8 cellular contexts compared by ENCODE assay signal in genomic region chr7:20330797-20331230, GRCh38. TPM values are rescaled to one million over a fixed set of nuclear protein-coding genes. Genes with fewer than 3 reads are reported as not detected.
DNase-seq lines count a peak whose midpoint lies in the region; ATAC-seq, FAIRE-seq and TF ChIP-seq lines count a peak whose summit lies in the region.

Gene ITGB8 (plus strand): TSS chr7:20330900. CDS start chr7:20331807, 907 bp downstream.

- H3K79me2 ChIP-seq in fibroblast of lung (ENCODE audit: control insufficient read depth, insufficient read depth, low read length): no peaks in the 10 kb centered on the region
- H3K79me2 ChIP-seq in neural cell (replicated peaks; ENCODE audit: insufficient read depth, low read length): peaks cover 42% of the 10 kb centered on the region

- peaks cover 5% of the 10 kb centered on the region for H3K4me1 ChIP-seq in fibroblast of lung (ENCODE audit: control insufficient read depth, extremely low read depth, insufficient read depth, low read length)

- no peaks in the 10 kb centered on the region for H3K36me3 Mint-ChIP-seq in T-helper 2 cell treated with Interferon-gamma antibody and Interleukin-4, amounts not matched to agents 5 μg/mL and 100 μg/mL, for 36 hours (ENCODE audit: low read depth)

- H3K36me3 ChIP-seq in fibroblast of lung (ENCODE audit: control insufficient read depth, insufficient read depth, low read length): no peaks in the 10 kb centered on the region
- no peaks in the 10 kb centered on the region for H3K36me3 ChIP-seq in neural cell (ENCODE audit: insufficient read depth, low read length)

- peaks cover 14% of the 10 kb centered on the region for H3K4me1 Mint-ChIP-seq in T-helper 2 cell treated with Interferon-gamma antibody and Interleukin-4, amounts not matched to agents 5 μg/mL and 100 μg/mL, for 36 hours (ENCODE audit: low read depth)

- peak within 1 kb of the TSS; percentile 86 for H3K4me3 Mint-ChIP-seq in T-helper 2 cell treated with Interferon-gamma antibody and Interleukin-4, amounts not matched to agents 5 μg/mL and 100 μg/mL, for 36 hours

- H3K27ac Mint-ChIP-seq in T-helper 2 cell treated with Interferon-gamma antibody and Interleukin-4, amounts not matched to agents 5 μg/mL and 100 μg/mL, for 36 hours: peak within 1 kb of the TSS; percentile 0

- H3K9me3 ChIP-seq in fibroblast of lung (ENCODE audit: control insufficient read depth, insufficient read depth, low read depth, low read length) (no peaks in the 10 kb centered on the region), neural cell (ENCODE audit: low read length) (no peaks in the 10 kb centered on the region)

- H3K27me3 ChIP-seq in fibroblast of lung (ENCODE audit: control insufficient read depth, insufficient read depth, low read length): no peaks in the 10 kb centered on the region
- H3K27me3 ChIP-seq in neural cell (ENCODE audit: insufficient read depth, low read depth, low read length): peaks cover 4% of the 10 kb centered on the region

- no peaks in the 10 kb centered on the region for H3K9me3 Mint-ChIP-seq in T-helper 2 cell treated with Interferon-gamma antibody and Interleukin-4, amounts not matched to agents 5 μg/mL and 100 μg/mL, for 36 hours

- peaks cover 71% of the 10 kb centered on the region for H3K27me3 Mint-ChIP-seq in T-helper 2 cell treated with Interferon-gamma antibody and Interleukin-4, amounts not matched to agents 5 μg/mL and 100 μg/mL, for 36 hours (ENCODE audit: low read depth)

- H3K4me2 ChIP-seq in fibroblast of lung (ENCODE audit: extremely low read depth, insufficient read depth, low read length): peak within 1 kb of the TSS; percentile 97
- peak within 1 kb of the TSS; percentile 81 for H3K4me2 ChIP-seq in neural cell (ENCODE audit: low read length)

- no peaks in the 10 kb centered on the region for H3K9me2 ChIP-seq in neural cell (ENCODE audit: insufficient read depth, low read length)

- peak within 1 kb of the TSS; percentile 71 for H3K9ac ChIP-seq in fibroblast of lung (ENCODE audit: insufficient read depth, low read length)
- peak within 1 kb of the TSS; percentile 83 for H3K9ac ChIP-seq in neural cell (ENCODE audit: low read length)

- ATAC-seq in GM19467 (IDR thresholded peaks at IDR 0.05; ENCODE audit: unreplicated experiment) (peak; percentile 28), HG03469 (IDR thresholded peaks at IDR 0.05; ENCODE audit: unreplicated experiment) (peak; percentile 15)

- FAIRE-seq in D721Med (lab: Jason Lieb, UNC): no peak

- no peak for TF ChIP-seq EP300 in neural cell (conservative IDR thresholded peaks at IDR 0.05; ENCODE audit: poor library complexity, severe bottlenecking)

- no peak for TF ChIP-seq RAD21 in neural cell (conservative IDR thresholded peaks at IDR 0.05)

- H3K27ac ChIP-seq in fibroblast of lung (ENCODE audit: insufficient read depth, low read length) (peak within 1 kb of the TSS; percentile 90), neural cell (ENCODE audit: low read length) (peak within 1 kb of the TSS; percentile 73)

- no peak for DNase-seq in T-helper 2 cell treated with Interferon-gamma antibody and Interleukin-4, amounts not matched to agents 5 μg/mL and 100 μg/mL, for 36 hours (ENCODE audit: low spot score)
- DNase-seq in fibroblast of lung (ENCODE audit: low read depth in 2 of 2) (no peak), NCI-H146 (lab: John Stamatoyannopoulos, UW) (no peak), D721Med (ENCODE audit: insufficient read length, low spot score) (no peak)

- TF ChIP-seq CTCF in fibroblast of lung (conservative IDR thresholded peaks at IDR 0.05 in 1 of 2, IDR thresholded peaks at IDR 0.05 in 1 of 2; ENCODE audit: low read depth in 1 of 2, low read length in 2 of 2): no peak
- TF ChIP-seq CTCF in neural cell (IDR thresholded peaks at IDR 0.05; ENCODE audit: poor library complexity, severe bottlenecking): no peak
- no peak for TF ChIP-seq CTCF in D721Med (IDR thresholded peaks at IDR 0.05; ENCODE audit: insufficient read depth, missing control alignments)

- H4K20me1 ChIP-seq in fibroblast of lung (ENCODE audit: control insufficient read depth, extremely low read depth, insufficient read depth, low read length) (no peaks in the 10 kb centered on the region), neural cell (ENCODE audit: insufficient read depth) (no peaks in the 10 kb centered on the region)

- peaks cover 4% of the 10 kb centered on the region for H3F3A ChIP-seq in neural cell (ENCODE audit: insufficient read depth, low read length, poor library complexity, severe bottlenecking)

- H3K4me3 ChIP-seq in GM08714 (ENCODE audit: low read length) (peak within 1 kb of the TSS; percentile 85), fibroblast of lung (replicated peaks in 1 of 4; ENCODE audit: control extremely low read depth in 1 of 4, insufficient read depth in 1 of 4, low read depth in 3 of 4, low read length in 4 of 4) (peak within 1 kb of the TSS; percentile 64 to 84 (median 73)), neural cell (ENCODE audit: low read length) (peak within 1 kb of the TSS; percentile 86)

- H2AFZ ChIP-seq in fibroblast of lung (ENCODE audit: low read length): peak within 1 kb of the TSS; percentile 55
- peak within 1 kb of the TSS; percentile 70 for H2AFZ ChIP-seq in neural cell (ENCODE audit: low read depth, low read length)

TF ChIP-seq in neural cell, 6 proteins besides CTCF, POLR2A, EP300 and RAD21:
- TF ChIP-seq POLR2AphosphoS5 (IDR thresholded peaks at IDR 0.05): peak; percentile 8
- TF ChIP-seq EZH2 (IDR thresholded peaks at IDR 0.05; ENCODE audit: borderline replicate concordance, insufficient read depth, low read length, poor library complexity, severe bottlenecking): no peak
- TF ChIP-seq, protein P1, sequence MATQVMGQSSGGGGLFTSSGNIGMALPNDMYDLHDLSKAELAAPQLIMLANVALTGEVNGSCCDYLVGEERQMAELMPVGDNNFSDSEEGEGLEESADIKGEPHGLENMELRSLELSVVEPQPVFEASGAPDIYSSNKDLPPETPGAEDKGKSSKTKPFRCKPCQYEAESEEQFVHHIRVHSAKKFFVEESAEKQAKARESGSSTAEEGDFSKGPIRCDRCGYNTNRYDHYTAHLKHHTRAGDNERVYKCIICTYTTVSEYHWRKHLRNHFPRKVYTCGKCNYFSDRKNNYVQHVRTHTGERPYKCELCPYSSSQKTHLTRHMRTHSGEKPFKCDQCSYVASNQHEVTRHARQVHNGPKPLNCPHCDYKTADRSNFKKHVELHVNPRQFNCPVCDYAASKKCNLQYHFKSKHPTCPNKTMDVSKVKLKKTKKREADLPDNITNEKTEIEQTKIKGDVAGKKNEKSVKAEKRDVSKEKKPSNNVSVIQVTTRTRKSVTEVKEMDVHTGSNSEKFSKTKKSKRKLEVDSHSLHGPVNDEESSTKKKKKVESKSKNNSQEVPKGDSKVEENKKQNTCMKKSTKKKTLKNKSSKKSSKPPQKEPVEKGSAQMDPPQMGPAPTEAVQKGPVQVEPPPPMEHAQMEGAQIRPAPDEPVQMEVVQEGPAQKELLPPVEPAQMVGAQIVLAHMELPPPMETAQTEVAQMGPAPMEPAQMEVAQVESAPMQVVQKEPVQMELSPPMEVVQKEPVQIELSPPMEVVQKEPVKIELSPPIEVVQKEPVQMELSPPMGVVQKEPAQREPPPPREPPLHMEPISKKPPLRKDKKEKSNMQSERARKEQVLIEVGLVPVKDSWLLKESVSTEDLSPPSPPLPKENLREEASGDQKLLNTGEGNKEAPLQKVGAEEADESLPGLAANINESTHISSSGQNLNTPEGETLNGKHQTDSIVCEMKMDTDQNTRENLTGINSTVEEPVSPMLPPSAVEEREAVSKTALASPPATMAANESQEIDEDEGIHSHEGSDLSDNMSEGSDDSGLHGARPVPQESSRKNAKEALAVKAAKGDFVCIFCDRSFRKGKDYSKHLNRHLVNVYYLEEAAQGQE (IDR thresholded peaks at IDR 0.05; ENCODE audit: borderline replicate concordance): peak; percentile 8
- no peak for TF ChIP-seq TAF1 (IDR thresholded peaks at IDR 0.05; ENCODE audit: low read depth)
- no peak for TF ChIP-seq MXI1 (conservative IDR thresholded peaks at IDR 0.05; ENCODE audit: poor library complexity, severe bottlenecking)
- no peak for TF ChIP-seq SMC3 (conservative IDR thresholded peaks at IDR 0.05; ENCODE audit: poor library complexity)

RNA-seq across cellular contexts. Expression of gene ITGB8, which starts in this region (rescaled TPM):
- total RNA-seq in fibroblast of lung: 41.6 and 100 TPM in 2 replicates
- 3.8 and 10.8 TPM in 2 replicates for polyA plus RNA-seq in fibroblast of lung
- polyA plus RNA-seq in fibroblast of lung (2012): 2.1 and 5.3 TPM in 2 replicates
- 1.3 and 13.3 TPM in 2 replicates for polyA minus RNA-seq in fibroblast of lung (ENCODE audit: low replicate concordance)
- polyA plus RNA-seq in neural cell: 11.2 and 12.2 TPM in 2 replicates
- 29.2 and 32.0 TPM in 2 replicates for polyA minus RNA-seq in neural cell
